7 cellular contexts compared by ENCODE assay signal in genomic region chr10:75550191-75550590, GRCh38.
"Had no signal": no experiment of that assay in that cellular context is flagged by ENCODE, and none has a peak within 500 bp of the region (broad histone marks: within the 10 kb centered on the region; RNA-seq: fewer than 3 reads in every experiment).

No MANE protein-coding gene starts in this region.

- H3K4me3 ChIP-seq: K562 had no signal

- H3K27ac ChIP-seq: HL-60 had no signal

- DNase-seq: IMR-90, KBM-7 had no signal

- H3K4me3 Mint-ChIP-seq: IgD-negative memory B cell had no signal

- H3K4me1 Mint-ChIP-seq: IgD-negative memory B cell had no signal

- FAIRE-seq: HepG2, HTR-8/SVneo, K562 had no signal

- H3K27ac Mint-ChIP-seq: IgD-negative memory B cell had no signal
